8 cellular contexts compared by ENCODE assay signal in genomic region chr7:97117372-97118188, GRCh38. TPM values are rescaled to one million over a fixed set of nuclear protein-coding genes. Genes with fewer than 3 reads are reported as not detected.
DNase-seq lines count a peak whose midpoint lies in the region; ATAC-seq and TF ChIP-seq lines count a peak whose summit lies in the region.

Gene SDHAF3 (plus strand): TSS chr7:97117698. CDS start chr7:97117724, 26 bp downstream.

- H3K9me3 Mint-ChIP-seq in GM23338 = no peaks in the 10 kb centered on the region; the same call in 2 of the 3 replicates
- peaks cover 0 to 10% (median 0%) of the 10 kb centered on the region in 9 donors for H3K9me3 Mint-ChIP-seq in naive thymus-derived CD8-positive, alpha-beta T cell

- H3K4me3 ChIP-seq in GM23338 (peak within 1 kb of the TSS; percentile 89), fibroblast of lung (replicated peaks in 1 of 4; ENCODE audit: control extremely low read depth in 1 of 4, insufficient read depth in 1 of 4, low read depth in 3 of 4, low read length in 4 of 4) (peak within 1 kb of the TSS; percentile 80 to 87 (median 82))

- no peaks in the 10 kb centered on the region for H3K9me3 ChIP-seq in fibroblast of lung (ENCODE audit: control insufficient read depth, insufficient read depth, low read depth, low read length)

- H3F3A ChIP-seq in GM23338 (replicated peaks; ENCODE audit: low read depth) = no peaks in the 10 kb centered on the region

- peaks cover 6% of the 10 kb centered on the region for H3K27me3 Mint-ChIP-seq in GM23338 (ENCODE audit: insufficient read depth, low read depth, poor library complexity)
- no peaks in the 10 kb centered on the region for H3K27me3 Mint-ChIP-seq in naive thymus-derived CD8-positive, alpha-beta T cell

- TF ChIP-seq CTCF in GM23338 (conservative IDR thresholded peaks at IDR 0.05; ENCODE audit: low read depth in 2 of 2) = peak in 1 of 2 experiments; percentile 38; a peak in 2 of 4 replicates
- no peak for TF ChIP-seq CTCF in fibroblast of lung (conservative IDR thresholded peaks at IDR 0.05 in 1 of 2, IDR thresholded peaks at IDR 0.05 in 1 of 2; ENCODE audit: low read depth in 1 of 2, low read length in 2 of 2)

- POLR2A ChIA-PET in naive thymus-derived CD8-positive, alpha-beta T cell (lab: Charles Lee) = interaction anchor here (1.0 to 2.2 kb wide), 7 partner anchors 10 to 1761 kb away, joined by 3 to 13 read pairs (median 4); partner anchors contain the start of genes ASNS, SEM1 and TRRAP

- peaks cover 2% of the 10 kb centered on the region; the same call in 2 of the 3 replicates for H3K36me3 Mint-ChIP-seq in GM23338 (ENCODE audit: low read depth)
- H3K36me3 Mint-ChIP-seq in naive thymus-derived CD8-positive, alpha-beta T cell = peaks cover 0 to 7% (median 4%) of the 10 kb centered on the region in 3 donors

- H3K4me2 ChIP-seq in GM23338 (peak within 1 kb of the TSS; percentile 89), fibroblast of lung (ENCODE audit: extremely low read depth, insufficient read depth, low read length) (peak within 1 kb of the TSS; percentile 91)

- H3K4me1 ChIP-seq in GM23338 (ENCODE audit: insufficient read depth) (peaks cover 9% of the 10 kb centered on the region), fibroblast of lung (ENCODE audit: control insufficient read depth, extremely low read depth, insufficient read depth, low read length) (no peaks in the 10 kb centered on the region)

- peak within 1 kb of the TSS; percentile 74 for H3K27ac ChIP-seq in GM23338 (ENCODE audit: low read depth)
- H3K27ac ChIP-seq in fibroblast of lung (ENCODE audit: insufficient read depth, low read length) = peak within 1 kb of the TSS; percentile 62

- no peaks in the 10 kb centered on the region; the same call in 1 of the 2 replicates for H3K9me2 ChIP-seq in GM23338 (ENCODE audit: insufficient read depth)

- peaks cover 18% of the 10 kb centered on the region; the same call in 2 of the 3 replicates for H3K4me1 Mint-ChIP-seq in GM23338
- H3K4me1 Mint-ChIP-seq in naive thymus-derived CD8-positive, alpha-beta T cell = peaks cover 24 to 59% (median 47%) of the 10 kb centered on the region in 4 donors

- DNase-seq in EL (peak; percentile 98), GM23338 (ENCODE audit: low spot score) (peak; percentile 100), LHCN-M2 (ENCODE audit: low read depth) (peak; percentile 99), RPMI8226 (peak; percentile 99), fibroblast of lung (ENCODE audit: low read depth in 2 of 2) (peak; percentile 98 to 99)
- DNase-seq in activated T-helper 1 cell treated with anti-CD3 and anti-CD28 coated beads, Interleukin-2, amount 50 U/mL, for 16 hours (ENCODE audit: low read depth in 1 of 2, low spot score in 1 of 2) = peak; percentile 97
- peak; percentile 96 to 99 (median 98) for DNase-seq in naive thymus-derived CD8-positive, alpha-beta T cell
- peak; percentile 95 to 98 (median 98) for DNase-seq in stimulated activated naive CD4-positive, alpha-beta T cell (lab: John Stamatoyannopoulos, UW)

- H4K20me1 ChIP-seq in GM23338 (replicated peaks; ENCODE audit: insufficient read depth) = no peaks in the 10 kb centered on the region
- H4K20me1 ChIP-seq in fibroblast of lung (ENCODE audit: control insufficient read depth, extremely low read depth, insufficient read depth, low read length) = no peaks in the 10 kb centered on the region

- H3K27ac Mint-ChIP-seq in GM23338 = peak within 1 kb of the TSS; percentile 98
- H3K27ac Mint-ChIP-seq in naive thymus-derived CD8-positive, alpha-beta T cell = peak within 1 kb of the TSS; percentile 94 to 98 (median 96)

- peaks cover 48% of the 10 kb centered on the region for H3K79me2 ChIP-seq in GM23338 (replicated peaks; ENCODE audit: insufficient read depth)
- H3K79me2 ChIP-seq in fibroblast of lung (ENCODE audit: control insufficient read depth, insufficient read depth, low read length) = no peaks in the 10 kb centered on the region

- H3K36me3 ChIP-seq in GM23338 (ENCODE audit: insufficient read depth) (no peaks in the 10 kb centered on the region), fibroblast of lung (ENCODE audit: control insufficient read depth, insufficient read depth, low read length) (no peaks in the 10 kb centered on the region)

- ATAC-seq in GM23338 = peak; percentile 97
- peak; percentile 90 to 93 for ATAC-seq in naive thymus-derived CD8-positive, alpha-beta T cell

- peak within 1 kb of the TSS; percentile 98 for H2AFZ ChIP-seq in GM23338
- peak within 1 kb of the TSS; percentile 100 for H2AFZ ChIP-seq in fibroblast of lung (ENCODE audit: low read length)

- H3K27me3 ChIP-seq in GM23338 (ENCODE audit: insufficient read depth) (no peaks in the 10 kb centered on the region), fibroblast of lung (ENCODE audit: control insufficient read depth, insufficient read depth, low read length) (no peaks in the 10 kb centered on the region)

- H3K9ac ChIP-seq in fibroblast of lung (ENCODE audit: insufficient read depth, low read length) = peak within 1 kb of the TSS; percentile 62

- peak within 1 kb of the TSS; percentile 96 for H3K4me3 Mint-ChIP-seq in GM23338
- peak within 1 kb of the TSS; percentile 94 to 97 (median 96) for H3K4me3 Mint-ChIP-seq in naive thymus-derived CD8-positive, alpha-beta T cell

TF ChIP-seq in GM23338, 12 proteins besides CTCF, POLR2A, EP300 and RAD21 (continues in another document):
- TF ChIP-seq ZNF331 (CRISPR knock-in tag; IDR thresholded peaks at IDR 0.05; ENCODE audit: low read depth) (no peak), ZNF462 (CRISPR knock-in tag; IDR thresholded peaks at IDR 0.05) (no peak), STAT1 (IDR thresholded peaks at IDR 0.05; ENCODE audit: unreplicated experiment) (no peak), NANOG (IDR thresholded peaks at IDR 0.05; ENCODE audit: borderline replicate concordance) (no peak), JUNB (IDR thresholded peaks at IDR 0.05; ENCODE audit: unreplicated experiment) (peak; percentile 20)

RNA-seq across cellular contexts. Expression of gene SDHAF3, which starts in this region (rescaled TPM):
- 11.2 and 35.5 TPM in 2 replicates for total RNA-seq in GM23338 (2014; rRNA removed; shearing (Covaris generic))
- 110 and 123 TPM in 2 replicates for polyA plus RNA-seq in GM23338 (2016; fragmentation: Nextera tagmentation; extraction: Ambion mirVana)
- total RNA-seq in LHCN-M2 (2014; rRNA removed) = 23.0 and 34.6 TPM in 2 replicates
- 22.2 TPM for polyA plus RNA-seq in LHCN-M2 (2012)
- 7.3 and 8.7 TPM in 2 replicates for total RNA-seq in fibroblast of lung
- 12.6 and 16.4 TPM in 2 replicates for polyA plus RNA-seq in fibroblast of lung
- 20.9 and 24.3 TPM in 2 replicates for polyA plus RNA-seq in fibroblast of lung (2012)
- 1.8 and 2.4 TPM in 2 replicates for polyA minus RNA-seq in fibroblast of lung (ENCODE audit: low replicate concordance)
- 10 to 100 TPM; 18.3 to 20.2 TPM for total RNA-seq in naive thymus-derived CD8-positive, alpha-beta T cell
- polyA plus RNA-seq in naive thymus-derived CD8-positive, alpha-beta T cell = 10 to 100 TPM; 51.6 to 70.9 (median 59.4) TPM

Comparison
In these comparisons a context has a peak if more than half of its experiments do, and no peak if none do; other contexts are left out.
1. Peak in every context shown above with its lines: DNase-seq, ATAC-seq, H3K4me3 ChIP-seq and H3K27ac ChIP-seq.